18 cellular contexts compared by ENCODE assay signal in genomic region chr10:97762816-97763215, GRCh38. TPM values are rescaled to one million over a fixed set of nuclear protein-coding genes. Genes with fewer than 3 reads are reported as not detected.
DNase-seq lines count a peak whose midpoint lies in the region; TF ChIP-seq lines count a peak whose summit lies in the region.
"Had no signal": no experiment of that assay in that cellular context is flagged by ENCODE, and none has a peak within 500 bp of the region (broad histone marks: within the 10 kb centered on the region; RNA-seq: fewer than 3 reads in every experiment).

No MANE protein-coding gene starts in this region.

- H3K27me3 Mint-ChIP-seq in T-helper 2 cell treated with Interferon-gamma antibody and Interleukin-4, amounts not matched to agents 5 μg/mL and 100 μg/mL, for 36 hours (ENCODE audit: low read depth): no peaks in the 10 kb centered on the region

- H3K4me3 Mint-ChIP-seq in T-helper 2 cell treated with Interferon-gamma antibody and Interleukin-4, amounts not matched to agents 5 μg/mL and 100 μg/mL, for 36 hours: no peak overlapping the region
- H3K4me3 Mint-ChIP-seq: CD8-positive, alpha-beta T cell had no signal

- H3K4me2 ChIP-seq in skeletal muscle satellite cell (ENCODE audit: low read length): peak overlapping the region; percentile 28
- H3K4me2 ChIP-seq in smooth muscle cell: no peak overlapping the region
- H3K4me2 ChIP-seq: SK-N-SH had no signal

- H3K9ac ChIP-seq in skeletal muscle satellite cell (ENCODE audit: low read depth, low read length) (peak overlapping the region; percentile 18), smooth muscle cell (ENCODE audit: low read depth) (no peak overlapping the region)
- H3K9ac ChIP-seq: SK-N-SH had no signal

- H3K36me3 ChIP-seq in skeletal muscle satellite cell (ENCODE audit: insufficient read depth, low read length) (peaks cover 33% of the 10 kb centered on the region), smooth muscle cell (ENCODE audit: low read depth) (no peaks in the 10 kb centered on the region)

- no peaks in the 10 kb centered on the region for H3K4me1 Mint-ChIP-seq in T-helper 2 cell treated with Interferon-gamma antibody and Interleukin-4, amounts not matched to agents 5 μg/mL and 100 μg/mL, for 36 hours (ENCODE audit: low read depth)

- H3K4me3 ChIP-seq in skeletal muscle satellite cell (ENCODE audit: low read length) (no peak overlapping the region), smooth muscle cell (no peak overlapping the region)

- DNase-seq in NCI-H226 (peak; percentile 36), fibroblast of peridontal ligament (ENCODE audit: extremely low read depth) (peak; percentile 7), smooth muscle cell (lab: John Stamatoyannopoulos, UW; ENCODE audit: unreplicated experiment) (no peak), GM19240 (ENCODE audit: insufficient read length, low spot score) (no peak), germinal center (ENCODE audit: low spot score) (no peak)
- DNase-seq in T-helper 2 cell treated with Interferon-gamma antibody and Interleukin-4, amounts not matched to agents 5 μg/mL and 100 μg/mL, for 36 hours (ENCODE audit: low spot score): no peak
- DNase-seq: activated CD8-positive, alpha-beta memory T cell treated with anti-CD3 and anti-CD28 coated beads, Interleukin-2, amount 50 U/mL, for 4 hours; activated naive CD4-positive, alpha-beta T cell treated with anti-CD3 and anti-CD28 coated beads, Interleukin-2, amount 50 U/mL, for 16 hours; CD8-positive, alpha-beta T cell; GDM1; NCI-H1105; NCI-H446 treated with DMSO at 0.1 percent for 48 hours; SK-N-SH; stimulated activated naive CD8-positive, alpha-beta T cell treated with anti-CD3 and anti-CD28 coated beads, Interleukin-15, Interleukin-2, amounts not matched to agents 100 U/mL and 50 U/mL, for 24 hours had no signal

- H2AFZ ChIP-seq in smooth muscle cell (ENCODE audit: low read depth): no peak overlapping the region

- peaks cover 28% of the 10 kb centered on the region for H3K4me1 ChIP-seq in skeletal muscle satellite cell (ENCODE audit: control insufficient read depth, insufficient read depth, low read length)
- H3K4me1 ChIP-seq in smooth muscle cell (ENCODE audit: low read depth): peaks cover 13% of the 10 kb centered on the region

- H3F3A ChIP-seq in smooth muscle cell (ENCODE audit: low read depth): no peaks in the 10 kb centered on the region

- 50% methylated on average over 3 of the region's 5 CpGs for whole genome bisulfite sequencing in smooth muscle cell (ENCODE audit: low lambda C conversion rate)

- peaks cover 13% of the 10 kb centered on the region for H4K20me1 ChIP-seq in smooth muscle cell (ENCODE audit: low read depth)

- H3K27ac Mint-ChIP-seq in T-helper 2 cell treated with Interferon-gamma antibody and Interleukin-4, amounts not matched to agents 5 μg/mL and 100 μg/mL, for 36 hours: no peak overlapping the region
- H3K27ac Mint-ChIP-seq: CD8-positive, alpha-beta T cell had no signal

- no peaks in the 10 kb centered on the region for H3K79me2 ChIP-seq in smooth muscle cell (ENCODE audit: low read depth)

- H3K27ac ChIP-seq in layer of hippocampus (ENCODE audit: low read depth, low read length): peak overlapping the region; percentile 52
- no peak overlapping the region for H3K27ac ChIP-seq in smooth muscle cell (ENCODE audit: low read depth)
- H3K27ac ChIP-seq: VCaP had no signal

- H3K9me3 Mint-ChIP-seq in T-helper 2 cell treated with Interferon-gamma antibody and Interleukin-4, amounts not matched to agents 5 μg/mL and 100 μg/mL, for 36 hours: no peaks in the 10 kb centered on the region
- H3K9me3 Mint-ChIP-seq: CD8-positive, alpha-beta T cell had no signal

- TF ChIP-seq CTCF in smooth muscle cell (IDR thresholded peaks at IDR 0.05; ENCODE audit: borderline replicate concordance, insufficient read depth, poor library complexity, severe bottlenecking): no peak

- H3K36me3 Mint-ChIP-seq in T-helper 2 cell treated with Interferon-gamma antibody and Interleukin-4, amounts not matched to agents 5 μg/mL and 100 μg/mL, for 36 hours (ENCODE audit: low read depth): peaks cover 16% of the 10 kb centered on the region

- H3K27me3 ChIP-seq in layer of hippocampus (ENCODE audit: control insufficient read depth, insufficient read depth, low read length) (no peaks in the 10 kb centered on the region), skeletal muscle satellite cell (ENCODE audit: control insufficient read depth, insufficient read depth, low read length) (no peaks in the 10 kb centered on the region), smooth muscle cell (ENCODE audit: low read depth) (peaks cover 2% of the 10 kb centered on the region)

- H3K9me3 ChIP-seq in skeletal muscle satellite cell (replicated peaks; ENCODE audit: low read length) (no peaks in the 10 kb centered on the region), smooth muscle cell (replicated peaks; ENCODE audit: low read depth) (no peaks in the 10 kb centered on the region)
- H3K9me3 ChIP-seq: SK-N-SH had no signal

RNA-seq across cellular contexts. Expression of gene SFRP5, which starts 9.0 kb away (rescaled TPM):
- under 0.01 TPM in 1 of 2 replicates, not detected in the other for total RNA-seq in skeletal muscle satellite cell (2012; rRNA removed)
- not detected in 2 replicates for total RNA-seq in smooth muscle cell
- 0.11 and 0.12 TPM in 2 replicates for polyA plus RNA-seq in smooth muscle cell
- total RNA-seq: OCI-LY7 had no signal
- polyA plus RNA-seq: SK-N-SH had no signal

RNA-seq across cellular contexts. Expression of gene ZFYVE27, which starts 25.9 kb away (rescaled TPM):
- 15.7 and 16.6 TPM in 2 replicates for total RNA-seq in skeletal muscle satellite cell (2012; rRNA removed)
- 7.0 and 9.7 TPM in 2 replicates for total RNA-seq in smooth muscle cell
- polyA plus RNA-seq in smooth muscle cell: 11.4 and 14.0 TPM in 2 replicates

RNA-seq across cellular contexts. Expression of gene MARVELD1, which starts 49.3 kb away (rescaled TPM):
- total RNA-seq in skeletal muscle satellite cell (2012; rRNA removed): 35.7 and 36.9 TPM in 2 replicates
- 46.3 and 58.4 TPM in 2 replicates for total RNA-seq in smooth muscle cell
- 95.5 and 132 TPM in 2 replicates for polyA plus RNA-seq in smooth muscle cell

Comparison
In these comparisons a context has a peak if more than half of its experiments do, and no peak if none do; other contexts are left out.
1. DNase-seq: peak in NCI-H226 (single experiment) and fibroblast of peridontal ligament (single experiment); none in smooth muscle cell (single experiment), T-helper 2 cell treated with Interferon-gamma antibody and Interleukin-4, amounts not matched to agents 5 μg/mL and 100 μg/mL, for 36 hours (single experiment), GM19240 (single experiment) and germinal center (single experiment).